15 cellular contexts compared by ENCODE assay signal in genomic region chr4:106690487-106690886, GRCh38.
DNase-seq lines count a peak whose midpoint lies in the region; ATAC-seq, FAIRE-seq and TF ChIP-seq lines count a peak whose summit lies in the region.
"Had no signal": no experiment of that assay in that cellular context is flagged by ENCODE, and none has a peak within 500 bp of the region (broad histone marks: within the 10 kb centered on the region; RNA-seq: fewer than 3 reads in every experiment).

No MANE protein-coding gene starts in this region.

- TF ChIP-seq POLR2A in NB4 (IDR thresholded peaks at IDR 0.05; ENCODE audit: extremely low read depth, insufficient read length), result no peak

- no peaks in the 10 kb centered on the region for H3K4me1 ChIP-seq in smooth muscle cell (ENCODE audit: low read depth)

- no peak overlapping the region for H3K27ac Mint-ChIP-seq in activated T-helper 1 cell treated with anti-CD3 and anti-CD28 coated beads, Interleukin-12 subunit alpha, Interleukin-12 subunit beta, Interleukin-2, Interleukin-4 antibody, amounts not matched to agents 30 ng/mL and 10 ng/mL and 1 ng/mL, durations not matched to agents 14 hours and 24 hours and 36 hours
- H3K27ac Mint-ChIP-seq: mesothelial cell of epicardium had no signal

- H3K27ac ChIP-seq in smooth muscle cell (ENCODE audit: low read depth), result no peak overlapping the region
- H3K27ac ChIP-seq: skin epidermis had no signal

- no peak overlapping the region for H3K9ac ChIP-seq in smooth muscle cell (ENCODE audit: low read depth)

- no peak overlapping the region for H3K4me2 ChIP-seq in smooth muscle cell

- WGBS in smooth muscle cell (ENCODE audit: low lambda C conversion rate), result 23% methylated on average over 4 of the region's 4 CpGs

- no peak for FAIRE-seq in bronchial epithelial cell (lab: Jason Lieb, UNC)

- peak; percentile 2 for DNase-seq in NK-92 treated with Interleukin-12 subunit alpha and Interleukin-12 subunit beta, amount 100 ng/mL, for 24 hours (lab: John Stamatoyannopoulos, UW)
- DNase-seq in NK-92 (lab: John Stamatoyannopoulos, UW; ENCODE audit: unreplicated experiment) (no peak), NB4 (ENCODE audit: low read depth) (peak; percentile 86), bronchial epithelial cell (ENCODE audit: low read depth) (peak; percentile 70), smooth muscle cell (lab: John Stamatoyannopoulos, UW; ENCODE audit: unreplicated experiment) (no peak), NCI-H526 treated with DMSO at 0.1 percent for 48 hours (lab: John Stamatoyannopoulos, UW) (no peak)
- no peak for DNase-seq in activated T-helper 1 cell treated with anti-CD3 and anti-CD28 coated beads, Interleukin-12 subunit alpha, Interleukin-12 subunit beta, Interleukin-2, Interleukin-4 antibody, amounts not matched to agents 30 ng/mL and 10 ng/mL and 1 ng/mL, durations not matched to agents 14 hours and 24 hours and 36 hours (ENCODE audit: low spot score)
- DNase-seq: 8988T; activated CD4-positive, alpha-beta T cell treated with anti-CD3 and anti-CD28 coated beads, Interleukin-2, amount 50 U/mL, for 48 hours; erythroblast; NCI-H1417 had no signal

- H3K27me3 ChIP-seq in bronchial epithelial cell (ENCODE audit: control insufficient read depth, insufficient read depth, low read length), result no peaks in the 10 kb centered on the region
- H3K27me3 ChIP-seq in smooth muscle cell (ENCODE audit: low read depth), result no peaks in the 10 kb centered on the region

- peaks cover 15% of the 10 kb centered on the region for H3K4me1 Mint-ChIP-seq in activated T-helper 1 cell treated with anti-CD3 and anti-CD28 coated beads, Interleukin-12 subunit alpha, Interleukin-12 subunit beta, Interleukin-2, Interleukin-4 antibody, amounts not matched to agents 30 ng/mL and 10 ng/mL and 1 ng/mL, durations not matched to agents 14 hours and 24 hours and 36 hours (ENCODE audit: low read depth)

- H3K27me3 Mint-ChIP-seq in activated T-helper 1 cell treated with anti-CD3 and anti-CD28 coated beads, Interleukin-12 subunit alpha, Interleukin-12 subunit beta, Interleukin-2, Interleukin-4 antibody, amounts not matched to agents 30 ng/mL and 10 ng/mL and 1 ng/mL, durations not matched to agents 14 hours and 24 hours and 36 hours (ENCODE audit: insufficient read depth), result no peaks in the 10 kb centered on the region

- TF ChIP-seq CTCF in NB4 (IDR thresholded peaks at IDR 0.05; ENCODE audit: low read depth, low read length), result no peak
- TF ChIP-seq CTCF in bronchial epithelial cell (IDR thresholded peaks at IDR 0.05; ENCODE audit: insufficient read depth, low read length, severe bottlenecking), result no peak
- TF ChIP-seq CTCF in smooth muscle cell (IDR thresholded peaks at IDR 0.05; ENCODE audit: borderline replicate concordance, insufficient read depth, poor library complexity, severe bottlenecking), result no peak

- no peaks in the 10 kb centered on the region for H3K36me3 Mint-ChIP-seq in activated T-helper 1 cell treated with anti-CD3 and anti-CD28 coated beads, Interleukin-12 subunit alpha, Interleukin-12 subunit beta, Interleukin-2, Interleukin-4 antibody, amounts not matched to agents 30 ng/mL and 10 ng/mL and 1 ng/mL, durations not matched to agents 14 hours and 24 hours and 36 hours (ENCODE audit: low read depth)
- H3K36me3 Mint-ChIP-seq: mesothelial cell of epicardium had no signal

- peak overlapping the region; percentile 36 for H2AFZ ChIP-seq in smooth muscle cell (ENCODE audit: low read depth)

- no peaks in the 10 kb centered on the region for H4K20me1 ChIP-seq in smooth muscle cell (ENCODE audit: low read depth)

- H3K4me3 ChIP-seq in NB4 (ENCODE audit: low read depth, low read length) (no peak overlapping the region), bronchial epithelial cell (ENCODE audit: low read depth, low read length) (no peak overlapping the region), smooth muscle cell (no peak overlapping the region)
- H3K4me3 ChIP-seq: skin epidermis had no signal

- H3K9me3 Mint-ChIP-seq in activated T-helper 1 cell treated with anti-CD3 and anti-CD28 coated beads, Interleukin-12 subunit alpha, Interleukin-12 subunit beta, Interleukin-2, Interleukin-4 antibody, amounts not matched to agents 30 ng/mL and 10 ng/mL and 1 ng/mL, durations not matched to agents 14 hours and 24 hours and 36 hours, result peaks cover 13% of the 10 kb centered on the region

- H3K36me3 ChIP-seq in bronchial epithelial cell (ENCODE audit: control insufficient read depth, insufficient read depth, low read length) (no peaks in the 10 kb centered on the region), smooth muscle cell (ENCODE audit: low read depth) (no peaks in the 10 kb centered on the region)

- intact Hi-C loops in activated T-helper 1 cell treated with anti-CD3 and anti-CD28 coated beads, Interleukin-12 subunit alpha, Interleukin-12 subunit beta, Interleukin-2, Interleukin-4 antibody, amounts not matched to agents 30 ng/mL and 10 ng/mL and 1 ng/mL, durations not matched to agents 14 hours and 24 hours and 36 hours (cut with micrococcal nuclease), result no loop called here

- H3K9me3 ChIP-seq in smooth muscle cell (replicated peaks; ENCODE audit: low read depth), result no peaks in the 10 kb centered on the region

- no peaks in the 10 kb centered on the region for H3K79me2 ChIP-seq in smooth muscle cell (ENCODE audit: low read depth)

- no peak for ATAC-seq in HG03196 (IDR thresholded peaks at IDR 0.05; ENCODE audit: unreplicated experiment)
- ATAC-seq: Right ventricle myocardium inferior had no signal

- no peak overlapping the region for H3K4me3 Mint-ChIP-seq in activated T-helper 1 cell treated with anti-CD3 and anti-CD28 coated beads, Interleukin-12 subunit alpha, Interleukin-12 subunit beta, Interleukin-2, Interleukin-4 antibody, amounts not matched to agents 30 ng/mL and 10 ng/mL and 1 ng/mL, durations not matched to agents 14 hours and 24 hours and 36 hours
- H3K4me3 Mint-ChIP-seq: mesothelial cell of epicardium had no signal

- no peaks in the 10 kb centered on the region for H3F3A ChIP-seq in smooth muscle cell (ENCODE audit: low read depth)

Comparison
In these comparisons a context has a peak if more than half of its experiments do, and no peak if none do; other contexts are left out.
1. DNase-seq: peak in NK-92 treated with Interleukin-12 subunit alpha and Interleukin-12 subunit beta, amount 100 ng/mL, for 24 hours (single experiment), NB4 (single experiment) and bronchial epithelial cell (single experiment); none in NK-92 (single experiment), smooth muscle cell (single experiment), activated T-helper 1 cell treated with anti-CD3 and anti-CD28 coated beads, Interleukin-12 subunit alpha, Interleukin-12 subunit beta, Interleukin-2, Interleukin-4 antibody, amounts not matched to agents 30 ng/mL and 10 ng/mL and 1 ng/mL, durations not matched to agents 14 hours and 24 hours and 36 hours (single experiment) and NCI-H526 treated with DMSO at 0.1 percent for 48 hours (single experiment).